ENCODE assay signal across 8 cellular contexts in genomic region chr17:28710948-28711722, GRCh38. TPM values are rescaled to one million over a fixed set of nuclear protein-coding genes. Genes with fewer than 3 reads are reported as not detected.
DNase-seq lines count a peak whose midpoint lies in the region; ATAC-seq and TF ChIP-seq lines count a peak whose summit lies in the region.

No MANE protein-coding gene starts in this region.

- H3K9me2 ChIP-seq in SU-DHL-6 (replicated peaks; ENCODE audit: insufficient read depth, low read length) = no peaks in the 10 kb centered on the region

- intact Hi-C loops in heart left ventricle (cut with DNase I) = loop anchor here in 4 of 10 donors (2.0 to 10.0 kb wide), 4 partner anchors 46 to 66 kb away; partner anchors contain the start of genes BLTP2 (in 2 of the 4), SDF2 (in 2 of the 4) and SUPT6H (in 2 of the 4)
- intact Hi-C loops in transverse colon (cut with DNase I; ENCODE audit: low total_unique reads) = no loop called here

- peak overlapping the region; percentile 90 for H3K4me2 ChIP-seq in SU-DHL-6 (ENCODE audit: low read depth, low read length, poor library complexity, severe bottlenecking)

- H3K27me3 ChIP-seq in SU-DHL-6 (ENCODE audit: low read length) = no peaks in the 10 kb centered on the region
- no peaks in the 10 kb centered on the region for H3K27me3 ChIP-seq in heart left ventricle
- H3K27me3 ChIP-seq in transverse colon = no peaks in the 10 kb centered on the region

- H3K36me3 Mint-ChIP-seq in HFFc6 (ENCODE audit: low read depth) = peaks cover 31% of the 10 kb centered on the region

- no peaks in the 10 kb centered on the region for H3K36me3 ChIP-seq in SU-DHL-6 (ENCODE audit: low read length)
- H3K36me3 ChIP-seq in heart left ventricle = peaks cover 0 to 20% (median 11%) of the 10 kb centered on the region in 9 donors
- H3K36me3 ChIP-seq in transverse colon = no peaks in the 10 kb centered on the region

- H3K9ac ChIP-seq in SU-DHL-6 (ENCODE audit: low read length) = peak overlapping the region; percentile 69

- peak; percentile 85 to 96 (median 94) for ATAC-seq in heart left ventricle

- no peaks in the 10 kb centered on the region for H3K9me3 Mint-ChIP-seq in HFFc6

- H3K27ac Mint-ChIP-seq in HFFc6 = peak overlapping the region; percentile 96

- TF ChIP-seq EP300 in transverse colon (IDR thresholded peaks at IDR 0.05; ENCODE audit: low read depth) = no peak

- WGBS in adipose tissue, 3 donors = 0 to 1% (median 1%) methylated on average over 62 to 69 of the region's 69 CpGs
- 1% methylated on average over 53 to 69 of the region's 69 CpGs for whole genome bisulfite sequencing in heart left ventricle, 4 donors
- WGBS in transverse colon (ENCODE audit: low coverage in 1 of 2), 2 donors = 0 to 3% methylated on average over 2 to 55 of the region's 69 CpGs

- DNase-seq in HFFc6 (peak; percentile 82), NCI-H1105 treated with DMSO at 0.1 percent for 48 hours (lab: John Stamatoyannopoulos, UW) (peak; percentile 79), heart left ventricle (peak; percentile 90 to 95 (median 91)), pons (ENCODE audit: low spot score) (peak; percentile 75), transverse colon (peak; percentile 93)

- peak in 1 of 2 donors; percentile 92 for TF ChIP-seq POLR2A in heart left ventricle (IDR thresholded peaks at IDR 0.05)
- peak; percentile 88 for TF ChIP-seq POLR2A in transverse colon (IDR thresholded peaks at IDR 0.05)

- in situ Hi-C loops in transverse colon (cut with MboI; ENCODE audit: low pct_ligation_motif_present in 1 of 4, low pct_unique_long_range_greater_than_20kb in 1 of 4, low sequenced_read_pairs in 3 of 4) = no loop called here

- H3K4me3 Mint-ChIP-seq in HFFc6 = peak overlapping the region; percentile 90

- H3K79me2 ChIP-seq in SU-DHL-6 (ENCODE audit: insufficient read depth, low read length) = no peaks in the 10 kb centered on the region

- H3K27me3 Mint-ChIP-seq in HFFc6 (ENCODE audit: insufficient read depth) = peaks cover 8% of the 10 kb centered on the region

- H3K9me3 ChIP-seq in SU-DHL-6 (ENCODE audit: insufficient read depth, low read length) (no peaks in the 10 kb centered on the region), heart left ventricle (no peaks in the 10 kb centered on the region), transverse colon (no peaks in the 10 kb centered on the region)

- H3K4me1 Mint-ChIP-seq in HFFc6 (ENCODE audit: low read depth) = peaks cover 31% of the 10 kb centered on the region

- TF ChIP-seq CTCF in HFFc6 (IDR thresholded peaks at IDR 0.05) = peak; percentile 71
- TF ChIP-seq CTCF in SU-DHL-6 (IDR thresholded peaks at IDR 0.05; ENCODE audit: insufficient read depth, low read length, poor library complexity, severe bottlenecking) = no peak
- no peak for TF ChIP-seq CTCF in heart left ventricle (IDR thresholded peaks at IDR 0.05)
- TF ChIP-seq CTCF in transverse colon (IDR thresholded peaks at IDR 0.05) = no peak

- H4K20me1 ChIP-seq in SU-DHL-6 (ENCODE audit: low read depth, low read length) = no peaks in the 10 kb centered on the region

- peaks cover 9% of the 10 kb centered on the region for H3F3A ChIP-seq in SU-DHL-6 (ENCODE audit: insufficient read depth)

- H3K4me1 ChIP-seq in heart left ventricle (peaks cover 0 to 29% (median 14%) of the 10 kb centered on the region in 12 donors), transverse colon (peaks cover 4 to 31% (median 19%) of the 10 kb centered on the region in 4 donors)

- H2AFZ ChIP-seq in SU-DHL-6 (ENCODE audit: low read depth, low read length, severe bottlenecking) = peak overlapping the region; percentile 88

- peak overlapping the region; percentile 69 for H3K4me3 ChIP-seq in GM08714 (ENCODE audit: low read length)
- peak overlapping the region; percentile 70 for H3K4me3 ChIP-seq in SU-DHL-6 (ENCODE audit: insufficient read depth, low read length, poor library complexity, severe bottlenecking)
- H3K4me3 ChIP-seq in heart left ventricle = peak overlapping the region; percentile 22 to 93 (median 72)
- peak overlapping the region; percentile 34 to 68 (median 56) for H3K4me3 ChIP-seq in transverse colon

- H3K27ac ChIP-seq in SU-DHL-6 (ENCODE audit: low read depth, low read length) = peak overlapping the region; percentile 47
- H3K27ac ChIP-seq in adipose tissue (ENCODE audit: low read depth, low read length) = peak overlapping the region; percentile 91
- peak overlapping the region; percentile 54 to 97 (median 93) for H3K27ac ChIP-seq in heart left ventricle
- peak overlapping the region; percentile 92 to 95 (median 94) for H3K27ac ChIP-seq in transverse colon

RNA-seq across cellular contexts. Expression of gene PROCA1, which starts 0.6 kb away (rescaled TPM):
- 1 to 10 TPM in 1 of 6 experiments, under 1 TPM in 5; 0.60 to 1.1 (median 0.70) TPM for total RNA-seq in HFFc6 (2021; fragmentation: NEBNext Ultra II Directional; extraction: Animal tissue kit (Norgen Biotek cat#: 25700))
- polyA plus RNA-seq in adipose tissue (1 to 10 TPM in 2 of 3 donors, under 1 TPM in 1; 0.35 to 2.9 (median 1.2) TPM), heart left ventricle (1 to 10 TPM in 1 of 2 donors, under 1 TPM in 1; 0.64 to 2.6 TPM)
- total RNA-seq in heart left ventricle (1 to 10 TPM in 6 of 9 donors, under 1 TPM in 3; 0.65 to 2.3 (median 1.0) TPM), transverse colon (1 to 10 TPM in 2 of 4 donors, under 1 TPM in 1, not detected in 1; 0.96 to 2.9 (median 1.4) TPM)

RNA-seq across cellular contexts. Expression of gene RAB34, which starts 6.5 kb away (rescaled TPM):
- 100 to 1,000 TPM; 161 to 219 (median 192) TPM for total RNA-seq in HFFc6 (2021; fragmentation: NEBNext Ultra II Directional; extraction: Animal tissue kit (Norgen Biotek cat#: 25700))
- polyA plus RNA-seq in adipose tissue (100 to 1,000 TPM in 1 of 3 donors, 10 to 100 TPM in 1, 1 to 10 TPM in 1; 7.9 to 125 (median 38.3) TPM), heart left ventricle (10 to 100 TPM; 17.7 to 25.1 TPM)
- total RNA-seq in heart left ventricle (10 to 100 TPM; 11.5 to 31.7 (median 14.9) TPM), transverse colon (10 to 100 TPM; 41.1 to 60.5 (median 50.0) TPM)

RNA-seq across cellular contexts. Expression of gene RPL23A, which starts 8.7 kb away (rescaled TPM):
- 1,000 to 10,000 TPM; 1,227 to 1,529 (median 1,391) TPM for total RNA-seq in HFFc6 (2021; fragmentation: NEBNext Ultra II Directional; extraction: Animal tissue kit (Norgen Biotek cat#: 25700))
- polyA plus RNA-seq in adipose tissue (1,000 to 10,000 TPM in 2 of 3 donors, 100 to 1,000 TPM in 1; 866 to 1,848 (median 1,584) TPM), heart left ventricle (1,000 to 10,000 TPM in 1 of 2 donors, 100 to 1,000 TPM in 1; 458 to 1,439 TPM)
- total RNA-seq in heart left ventricle (1,000 to 10,000 TPM in 1 of 9 donors, 100 to 1,000 TPM in 8; 255 to 1,006 (median 869) TPM), transverse colon (100 to 1,000 TPM; 238 to 385 (median 342) TPM)

RNA-seq across cellular contexts. Expression of gene TLCD1, which starts 14.9 kb away (rescaled TPM):
- total RNA-seq in HFFc6 (2021; fragmentation: NEBNext Ultra II Directional; extraction: Animal tissue kit (Norgen Biotek cat#: 25700)) = 10 to 100 TPM in 4 of 6 experiments, 1 to 10 TPM in 2; 8.0 to 14.6 (median 11.3) TPM
- polyA plus RNA-seq in adipose tissue = 10 to 100 TPM in 1 of 3 donors, 1 to 10 TPM in 2; 2.4 to 11.7 (median 5.4) TPM
- total RNA-seq in heart left ventricle = 1 to 10 TPM in 7 of 9 donors, under 1 TPM in 2; 0.52 to 4.8 (median 1.7) TPM
- polyA plus RNA-seq in heart left ventricle = 10 to 100 TPM in 1 of 2 donors, 1 to 10 TPM in 1; 2.5 to 11.7 TPM
- total RNA-seq in transverse colon = 10 to 100 TPM in 1 of 4 donors, 1 to 10 TPM in 1, not detected in 2; 5.6 to 11.5 TPM

RNA-seq across cellular contexts. Expression of gene NEK8, which starts 17.5 kb away (rescaled TPM):
- total RNA-seq in HFFc6 (2021; fragmentation: NEBNext Ultra II Directional; extraction: Animal tissue kit (Norgen Biotek cat#: 25700)) = 1 to 10 TPM; 1.9 to 3.1 (median 2.5) TPM
- polyA plus RNA-seq in adipose tissue = 1 to 10 TPM; 1.8 to 2.7 (median 1.9) TPM
- 1 to 10 TPM in 5 of 9 donors, under 1 TPM in 4; 0.28 to 2.8 (median 1.2) TPM for total RNA-seq in heart left ventricle
- polyA plus RNA-seq in heart left ventricle = 1 to 10 TPM; 1.0 to 1.1 TPM
- 10 to 100 TPM in 1 of 4 donors, 1 to 10 TPM in 3; 5.7 to 52.3 (median 8.3) TPM for total RNA-seq in transverse colon

Comparison
In these comparisons a context has a peak if more than half of its experiments do, and no peak if none do; other contexts are left out.
1. Peak in every context shown above with its lines: DNase-seq, ATAC-seq, H3K4me3 ChIP-seq and H3K27ac ChIP-seq.